8 cellular contexts compared by ENCODE assay signal in genomic region chr3:194592798-194593752, GRCh38. TPM values are rescaled to one million over a fixed set of nuclear protein-coding genes. Genes with fewer than 3 reads are reported as not detected.
A peak's percentile ranks its signal among the peaks of the same experiment; 100 is the strongest.
DNase-seq lines count a peak whose midpoint lies in the region; ATAC-seq lines count a peak whose summit lies in the region.

No MANE protein-coding gene starts in this region.

- H3K36me3 ChIP-seq in mesendoderm (ENCODE audit: control insufficient read depth, insufficient read depth, low read length), result no peaks in the 10 kb centered on the region

- no peak overlapping the region for H3K18ac ChIP-seq in mesendoderm (ENCODE audit: low read length)

- H2BK5ac ChIP-seq in mesendoderm (ENCODE audit: low read length), result no peak overlapping the region

- H3K4me1 ChIP-seq in mesendoderm (ENCODE audit: control insufficient read depth, low read depth, low read length), result no peaks in the 10 kb centered on the region

- H2AK5ac ChIP-seq in mesendoderm (ENCODE audit: low read length), result no peak overlapping the region

- peak; percentile 82 for ATAC-seq in sciatic nerve
- no peak for ATAC-seq in GM19023 (IDR thresholded peaks at IDR 0.05; ENCODE audit: unreplicated experiment)

- H3K23ac ChIP-seq in mesendoderm (ENCODE audit: low read length), result no peak overlapping the region

- H2BK15ac ChIP-seq in mesendoderm (replicated peaks; ENCODE audit: low read depth), result no peak overlapping the region

- no peak overlapping the region for H3K9ac ChIP-seq in mesendoderm (ENCODE audit: low read length)

- intact Hi-C loops in sciatic nerve (cut with DNase I), result no loop called here

- no peak overlapping the region for H4K5ac ChIP-seq in mesendoderm (ENCODE audit: low read length)

- H3K27me3 ChIP-seq in mesendoderm (ENCODE audit: insufficient read depth, low read length, poor library complexity), result no peaks in the 10 kb centered on the region

- DNase-seq in GM04504 (ENCODE audit: low read depth), result peak; percentile 99
- DNase-seq in NCI-H2196 treated with DMSO at 0.1 percent for 48 hours (lab: John Stamatoyannopoulos, UW; ENCODE audit: unreplicated experiment), result peak; percentile 72
- DNase-seq in dedifferentiated amniotic fluid mesenchymal stem cell (ENCODE audit: extremely low spot score), result peak; percentile 99
- DNase-seq in sciatic nerve (ENCODE audit: low spot score), result no peak
- no peak for DNase-seq in T-helper 9 cell
- no peak for DNase-seq in mesendoderm
- no peak for DNase-seq in activated CD8-positive, alpha-beta memory T cell treated with anti-CD3 and anti-CD28 coated beads for 24 hours

- no peaks in the 10 kb centered on the region for H3K79me1 ChIP-seq in mesendoderm (ENCODE audit: low read length)

- no peak overlapping the region for H2BK120ac ChIP-seq in mesendoderm (ENCODE audit: low read depth, low read length)

- H3K79me2 ChIP-seq in mesendoderm (ENCODE audit: control insufficient read depth, insufficient read depth, low read length), result no peaks in the 10 kb centered on the region

- no peak overlapping the region for H3K56ac ChIP-seq in mesendoderm (ENCODE audit: low read length)

- H3K4me2 ChIP-seq in mesendoderm (ENCODE audit: low read length), result no peak overlapping the region

- H3K27ac ChIP-seq in mesendoderm (ENCODE audit: low read depth, low read length), result no peak overlapping the region

- no peak overlapping the region for H4K8ac ChIP-seq in mesendoderm (ENCODE audit: low read depth, low read length)

- H3K4me3 ChIP-seq in mesendoderm (ENCODE audit: low read length), result no peak overlapping the region

- H3K4ac ChIP-seq in mesendoderm (ENCODE audit: low read depth, low read length), result no peak overlapping the region

- no CpG with 5 or more reads among the region's 10 CpGs for WGBS in mesendoderm (ENCODE audit: extremely low coverage, insufficient coverage, low lambda C conversion rate)

RNA-seq across cellular contexts. Expression of gene TMEM44, which starts 40.1 kb away (rescaled TPM):
- total RNA-seq in sciatic nerve, result 29.9 TPM
- 5.0 TPM for polyA plus RNA-seq in mesendoderm (2013, experiment 1 of 2)
- 5.0 TPM for polyA plus RNA-seq in mesendoderm (2013, experiment 2 of 2)

Comparison
In these comparisons a context has a peak if more than half of its experiments do, and no peak if none do; other contexts are left out.
1. DNase-seq: peak in GM04504 (single experiment), NCI-H2196 treated with DMSO at 0.1 percent for 48 hours (single experiment) and dedifferentiated amniotic fluid mesenchymal stem cell (single experiment); none in sciatic nerve (single experiment), T-helper 9 cell (single experiment), mesendoderm (single experiment) and activated CD8-positive, alpha-beta memory T cell treated with anti-CD3 and anti-CD28 coated beads for 24 hours (single experiment).